21 cellular contexts compared by ENCODE assay signal in genomic region chr7:135599471-135599870, GRCh38.
"Had no signal": no experiment of that assay in that cellular context is flagged by ENCODE, and none has a peak within 500 bp of the region (broad histone marks: within the 10 kb centered on the region; RNA-seq: fewer than 3 reads in every experiment).

No MANE protein-coding gene starts in this region.

- H3K9me3 Mint-ChIP-seq: dendritic cell treated with granulocyte-macrophage colony-stimulating factor and Interleukin-4, amounts not matched to agents 40 ng/mL and 50 ng/mL, for 4 days; effector memory CD8-positive, alpha-beta T cell; naive B cell; nephron; type B pancreatic cell had no signal

- H3K4me1 Mint-ChIP-seq: naive B cell, nephron had no signal

- H3K27me3 Mint-ChIP-seq: dendritic cell treated with granulocyte-macrophage colony-stimulating factor and Interleukin-4, amounts not matched to agents 40 ng/mL and 50 ng/mL, for 4 days; effector memory CD8-positive, alpha-beta T cell; naive B cell; progenitor cell of endocrine pancreas; type B pancreatic cell had no signal

- FAIRE-seq: colon, kidney, pancreas, urothelium cell line had no signal

- H3K27ac Mint-ChIP-seq: dendritic cell treated with granulocyte-macrophage colony-stimulating factor and Interleukin-4, amounts not matched to agents 40 ng/mL and 50 ng/mL, for 4 days; effector memory CD8-positive, alpha-beta T cell; naive B cell; nephron; progenitor cell of endocrine pancreas; type B pancreatic cell had no signal

- ATAC-seq: effector memory CD8-positive, alpha-beta T cell; foreskin keratinocyte; left cardiac atrium; lower lobe of right lung; pancreas; right lobe of liver; stimulated activated naive CD8-positive, alpha-beta T cell treated with anti-CD3 and anti-CD28 coated beads, Interleukin-15, Interleukin-2, amounts not matched to agents 100 U/mL and 50 U/mL, for 24 hours had no signal

- H3K4me3 Mint-ChIP-seq: dendritic cell treated with granulocyte-macrophage colony-stimulating factor and Interleukin-4, amounts not matched to agents 40 ng/mL and 50 ng/mL, for 4 days; effector memory CD8-positive, alpha-beta T cell; naive B cell; nephron; type B pancreatic cell had no signal

- DNase-seq: effector memory CD8-positive, alpha-beta T cell; esophagus squamous epithelium; foreskin keratinocyte; kidney; left cardiac atrium; left ventricle myocardium inferior; lower lobe of right lung; mesenchymal stem cell; naive B cell; occipital lobe; pancreas; right lobe of liver; stimulated activated CD4-positive, alpha-beta T cell treated with anti-CD3 and anti-CD28 coated beads, Interleukin-2, amount 100 ng/mL, for 24 hours; stimulated activated naive CD8-positive, alpha-beta T cell treated with anti-CD3 and anti-CD28 coated beads, Interleukin-15, Interleukin-2, amounts not matched to agents 100 U/mL and 50 U/mL, for 24 hours; thyroid gland had no signal
